In genomic region chr4:74377714-74378113, GRCh38 we compare ENCODE assay signal across 2 cellular contexts.
TF ChIP-seq lines count a peak whose summit lies in the region.

No MANE protein-coding gene starts in this region.

TF ChIP-seq in GM23338, 12 proteins besides CTCF, POLR2A, EP300 and RAD21 (continued from another document):
- TF ChIP-seq, protein P1, sequence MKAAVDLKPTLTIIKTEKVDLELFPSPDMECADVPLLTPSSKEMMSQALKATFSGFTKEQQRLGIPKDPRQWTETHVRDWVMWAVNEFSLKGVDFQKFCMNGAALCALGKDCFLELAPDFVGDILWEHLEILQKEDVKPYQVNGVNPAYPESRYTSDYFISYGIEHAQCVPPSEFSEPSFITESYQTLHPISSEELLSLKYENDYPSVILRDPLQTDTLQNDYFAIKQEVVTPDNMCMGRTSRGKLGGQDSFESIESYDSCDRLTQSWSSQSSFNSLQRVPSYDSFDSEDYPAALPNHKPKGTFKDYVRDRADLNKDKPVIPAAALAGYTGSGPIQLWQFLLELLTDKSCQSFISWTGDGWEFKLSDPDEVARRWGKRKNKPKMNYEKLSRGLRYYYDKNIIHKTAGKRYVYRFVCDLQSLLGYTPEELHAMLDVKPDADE (IDR thresholded peaks at IDR 0.05): no peak
- no peak for TF ChIP-seq POLR2AphosphoS5 (IDR thresholded peaks at IDR 0.05; ENCODE audit: low read depth)
- TF ChIP-seq REST (IDR thresholded peaks at IDR 0.05; ENCODE audit: unreplicated experiment): no peak
- TF ChIP-seq CREB1 (CRISPR knock-in tag; IDR thresholded peaks at IDR 0.05; ENCODE audit: low read depth): no peak
- no peak for TF ChIP-seq EZH2phosphoT487 (IDR thresholded peaks at IDR 0.05; ENCODE audit: unreplicated experiment)
- TF ChIP-seq ZNF462 (CRISPR knock-in tag; IDR thresholded peaks at IDR 0.05): no peak
- no peak for TF ChIP-seq NANOG (IDR thresholded peaks at IDR 0.05; ENCODE audit: borderline replicate concordance)

TF ChIP-seq in WTC11, 78 proteins besides CTCF, POLR2A, EP300 and RAD21 (continued from another document):
- TF ChIP-seq, protein P2, sequence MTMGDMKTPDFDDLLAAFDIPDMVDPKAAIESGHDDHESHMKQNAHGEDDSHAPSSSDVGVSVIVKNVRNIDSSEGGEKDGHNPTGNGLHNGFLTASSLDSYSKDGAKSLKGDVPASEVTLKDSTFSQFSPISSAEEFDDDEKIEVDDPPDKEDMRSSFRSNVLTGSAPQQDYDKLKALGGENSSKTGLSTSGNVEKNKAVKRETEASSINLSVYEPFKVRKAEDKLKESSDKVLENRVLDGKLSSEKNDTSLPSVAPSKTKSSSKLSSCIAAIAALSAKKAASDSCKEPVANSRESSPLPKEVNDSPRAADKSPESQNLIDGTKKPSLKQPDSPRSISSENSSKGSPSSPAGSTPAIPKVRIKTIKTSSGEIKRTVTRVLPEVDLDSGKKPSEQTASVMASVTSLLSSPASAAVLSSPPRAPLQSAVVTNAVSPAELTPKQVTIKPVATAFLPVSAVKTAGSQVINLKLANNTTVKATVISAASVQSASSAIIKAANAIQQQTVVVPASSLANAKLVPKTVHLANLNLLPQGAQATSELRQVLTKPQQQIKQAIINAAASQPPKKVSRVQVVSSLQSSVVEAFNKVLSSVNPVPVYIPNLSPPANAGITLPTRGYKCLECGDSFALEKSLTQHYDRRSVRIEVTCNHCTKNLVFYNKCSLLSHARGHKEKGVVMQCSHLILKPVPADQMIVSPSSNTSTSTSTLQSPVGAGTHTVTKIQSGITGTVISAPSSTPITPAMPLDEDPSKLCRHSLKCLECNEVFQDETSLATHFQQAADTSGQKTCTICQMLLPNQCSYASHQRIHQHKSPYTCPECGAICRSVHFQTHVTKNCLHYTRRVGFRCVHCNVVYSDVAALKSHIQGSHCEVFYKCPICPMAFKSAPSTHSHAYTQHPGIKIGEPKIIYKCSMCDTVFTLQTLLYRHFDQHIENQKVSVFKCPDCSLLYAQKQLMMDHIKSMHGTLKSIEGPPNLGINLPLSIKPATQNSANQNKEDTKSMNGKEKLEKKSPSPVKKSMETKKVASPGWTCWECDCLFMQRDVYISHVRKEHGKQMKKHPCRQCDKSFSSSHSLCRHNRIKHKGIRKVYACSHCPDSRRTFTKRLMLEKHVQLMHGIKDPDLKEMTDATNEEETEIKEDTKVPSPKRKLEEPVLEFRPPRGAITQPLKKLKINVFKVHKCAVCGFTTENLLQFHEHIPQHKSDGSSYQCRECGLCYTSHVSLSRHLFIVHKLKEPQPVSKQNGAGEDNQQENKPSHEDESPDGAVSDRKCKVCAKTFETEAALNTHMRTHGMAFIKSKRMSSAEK (CRISPR knock-in tag; IDR thresholded peaks at IDR 0.05; ENCODE audit: borderline replicate concordance): no peak
- TF ChIP-seq, protein P3, sequence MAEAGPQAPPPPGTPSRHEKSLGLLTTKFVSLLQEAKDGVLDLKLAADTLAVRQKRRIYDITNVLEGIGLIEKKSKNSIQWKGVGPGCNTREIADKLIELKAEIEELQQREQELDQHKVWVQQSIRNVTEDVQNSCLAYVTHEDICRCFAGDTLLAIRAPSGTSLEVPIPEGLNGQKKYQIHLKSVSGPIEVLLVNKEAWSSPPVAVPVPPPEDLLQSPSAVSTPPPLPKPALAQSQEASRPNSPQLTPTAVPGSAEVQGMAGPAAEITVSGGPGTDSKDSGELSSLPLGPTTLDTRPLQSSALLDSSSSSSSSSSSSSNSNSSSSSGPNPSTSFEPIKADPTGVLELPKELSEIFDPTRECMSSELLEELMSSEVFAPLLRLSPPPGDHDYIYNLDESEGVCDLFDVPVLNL (CRISPR knock-in tag; IDR thresholded peaks at IDR 0.05; ENCODE audit: borderline replicate concordance, low read depth): no peak
- no peak for TF ChIP-seq FOXK1 (CRISPR knock-in tag; IDR thresholded peaks at IDR 0.05)
- no peak for TF ChIP-seq AFF4 (CRISPR knock-in tag; IDR thresholded peaks at IDR 0.05; ENCODE audit: borderline replicate concordance)
